ENCODE assay signal across 25 cellular contexts in genomic region chr7:115462301-115463015, GRCh38.
DNase-seq lines count a peak whose midpoint lies in the region; ATAC-seq, FAIRE-seq and TF ChIP-seq lines count a peak whose summit lies in the region.
"Had no signal": no experiment of that assay in that cellular context is flagged by ENCODE, and none has a peak within 500 bp of the region (broad histone marks: within the 10 kb centered on the region; RNA-seq: fewer than 3 reads in every experiment).

No MANE protein-coding gene starts in this region.

- H3K4me1 Mint-ChIP-seq in activated CD8-positive, alpha-beta T cell treated with anti-CD3 and anti-CD28 coated beads for 36 hours (ENCODE audit: low read depth) = no peaks in the 10 kb centered on the region
- no peaks in the 10 kb centered on the region for H3K4me1 Mint-ChIP-seq in activated CD8-positive, alpha-beta T cell treated with anti-CD3 and anti-CD28 coated beads, Interleukin-2, amount 10 ng/mL, durations not matched to agents 7 days and 5 days (ENCODE audit: low read depth)
- H3K4me1 Mint-ChIP-seq in stimulated activated effector memory CD8-positive, alpha-beta T cell treated with anti-CD3 and anti-CD28 coated beads, Interleukin-12 subunit alpha, Interleukin-12 subunit beta, amount 100 ng/mL, for 72 hours = no peaks in the 10 kb centered on the region
- H3K4me1 Mint-ChIP-seq: CD4-positive, alpha-beta memory T cell had no signal

- CTCF ChIA-PET in activated CD8-positive, alpha-beta T cell treated with anti-CD3 and anti-CD28 coated beads for 36 hours (lab: Charles Lee) = no interaction called here
- CTCF ChIA-PET in activated CD8-positive, alpha-beta T cell treated with anti-CD3 and anti-CD28 coated beads, Interleukin-2, amount 10 ng/mL, durations not matched to agents 7 days and 5 days (lab: Charles Lee) = no interaction called here

- no peak for TF ChIP-seq POLR2A in GM12892 (IDR thresholded peaks at IDR 0.05; ENCODE audit: low read depth, low read length)

- H3K27ac Mint-ChIP-seq in activated CD8-positive, alpha-beta T cell treated with anti-CD3 and anti-CD28 coated beads for 36 hours = no peak overlapping the region
- H3K27ac Mint-ChIP-seq in activated CD8-positive, alpha-beta T cell treated with anti-CD3 and anti-CD28 coated beads, Interleukin-2, amount 10 ng/mL, durations not matched to agents 7 days and 5 days = no peak overlapping the region
- H3K27ac Mint-ChIP-seq in stimulated activated effector memory CD8-positive, alpha-beta T cell treated with anti-CD3 and anti-CD28 coated beads, Interleukin-12 subunit alpha, Interleukin-12 subunit beta, amount 100 ng/mL, for 72 hours = no peak overlapping the region
- H3K27ac Mint-ChIP-seq: CD4-positive, alpha-beta memory T cell had no signal

- POLR2A ChIA-PET in activated CD8-positive, alpha-beta T cell treated with anti-CD3 and anti-CD28 coated beads for 36 hours (lab: Charles Lee) = no interaction called here
- POLR2A ChIA-PET in activated CD8-positive, alpha-beta T cell treated with anti-CD3 and anti-CD28 coated beads, Interleukin-2, amount 10 ng/mL, durations not matched to agents 7 days and 5 days (lab: Charles Lee) = no interaction called here

- FAIRE-seq in GM12892 (lab: Jason Lieb, UNC) = peak; percentile 17
- FAIRE-seq: GM18507 had no signal

- no peak overlapping the region for H3K4me3 Mint-ChIP-seq in activated CD8-positive, alpha-beta T cell treated with anti-CD3 and anti-CD28 coated beads for 36 hours
- no peak overlapping the region for H3K4me3 Mint-ChIP-seq in activated CD8-positive, alpha-beta T cell treated with anti-CD3 and anti-CD28 coated beads, Interleukin-2, amount 10 ng/mL, durations not matched to agents 7 days and 5 days
- no peak overlapping the region for H3K4me3 Mint-ChIP-seq in stimulated activated effector memory CD8-positive, alpha-beta T cell treated with anti-CD3 and anti-CD28 coated beads, Interleukin-12 subunit alpha, Interleukin-12 subunit beta, amount 100 ng/mL, for 72 hours
- H3K4me3 Mint-ChIP-seq: CD4-positive, alpha-beta memory T cell had no signal

- ATAC-seq in activated CD8-positive, alpha-beta T cell treated with anti-CD3 and anti-CD28 coated beads for 36 hours = peak; percentile 27
- ATAC-seq in activated CD8-positive, alpha-beta T cell treated with anti-CD3 and anti-CD28 coated beads, Interleukin-2, amount 10 ng/mL, durations not matched to agents 7 days and 5 days = no peak
- ATAC-seq in stimulated activated effector memory CD8-positive, alpha-beta T cell treated with anti-CD3 and anti-CD28 coated beads, Interleukin-12 subunit alpha, Interleukin-12 subunit beta, amount 100 ng/mL, for 72 hours = peak; percentile 67
- ATAC-seq in HG03039 (IDR thresholded peaks at IDR 0.05; ENCODE audit: unreplicated experiment) = no peak
- ATAC-seq: PC-3 had no signal

- intact Hi-C loops in activated CD8-positive, alpha-beta T cell treated with anti-CD3 and anti-CD28 coated beads for 36 hours (cut with micrococcal nuclease) = no loop called here

- no peaks in the 10 kb centered on the region for H3K36me3 Mint-ChIP-seq in activated CD8-positive, alpha-beta T cell treated with anti-CD3 and anti-CD28 coated beads for 36 hours (ENCODE audit: low read depth)
- H3K36me3 Mint-ChIP-seq in activated CD8-positive, alpha-beta T cell treated with anti-CD3 and anti-CD28 coated beads, Interleukin-2, amount 10 ng/mL, durations not matched to agents 7 days and 5 days (ENCODE audit: low read depth) = no peaks in the 10 kb centered on the region
- H3K36me3 Mint-ChIP-seq in stimulated activated effector memory CD8-positive, alpha-beta T cell treated with anti-CD3 and anti-CD28 coated beads, Interleukin-12 subunit alpha, Interleukin-12 subunit beta, amount 100 ng/mL, for 72 hours = no peaks in the 10 kb centered on the region
- H3K36me3 Mint-ChIP-seq: CD4-positive, alpha-beta memory T cell had no signal

- in situ Hi-C loops in KBM-7 (cut with MboI; ENCODE audit: low pct_unique_long_range_greater_than_20kb, low sequenced_read_pairs) = no loop called here

- DNase-seq in activated CD8-positive, alpha-beta T cell treated with anti-CD3 and anti-CD28 coated beads for 36 hours = no peak
- DNase-seq in activated CD8-positive, alpha-beta T cell treated with anti-CD3 and anti-CD28 coated beads, Interleukin-2, amount 10 ng/mL, durations not matched to agents 7 days and 5 days = no peak
- DNase-seq in GM12892 (ENCODE audit: insufficient read length) = no peak
- DNase-seq in KBM-7 = peak; percentile 32
- no peak for DNase-seq in stimulated activated effector memory CD8-positive, alpha-beta T cell treated with anti-CD3 and anti-CD28 coated beads, Interleukin-12 subunit alpha, Interleukin-12 subunit beta, amount 100 ng/mL, for 72 hours (ENCODE audit: low spot score in 2 of 2)
- no peak for DNase-seq in hippocampal formation (lab: John Stamatoyannopoulos, UW)
- DNase-seq: C1 segment of cervical spinal cord; CD4-positive, alpha-beta memory T cell; COR-L47; DMS79 treated with DMSO at 0.1 percent for 48 hours; KG1; MG63; NCI-H1092; NCI-H1417 treated with DMSO at 0.1 percent for 48 hours; NCI-H1694 treated with DMSO at 0.1 percent for 48 hours; NCI-H2081; NCI-H2171 treated with DMSO at 0.1 percent for 48 hours; NCI-H345; NCI-H510A treated with DMSO at 0.1 percent for 48 hours; NCI-H748 treated with DMSO at 0.1 percent for 48 hours; NK-92 treated with Interleukin-12 subunit alpha and Interleukin-12 subunit beta, amount 100 ng/mL, for 24 hours; PC-3; SK-N-SH had no signal

- H3K27me3 Mint-ChIP-seq in activated CD8-positive, alpha-beta T cell treated with anti-CD3 and anti-CD28 coated beads for 36 hours = no peaks in the 10 kb centered on the region
- H3K27me3 Mint-ChIP-seq in activated CD8-positive, alpha-beta T cell treated with anti-CD3 and anti-CD28 coated beads, Interleukin-2, amount 10 ng/mL, durations not matched to agents 7 days and 5 days (ENCODE audit: low read depth) = no peaks in the 10 kb centered on the region

- TF ChIP-seq CTCF in activated CD8-positive, alpha-beta T cell treated with anti-CD3 and anti-CD28 coated beads for 36 hours (IDR thresholded peaks at IDR 0.05) = no peak

- no peaks in the 10 kb centered on the region for H3K9me3 Mint-ChIP-seq in activated CD8-positive, alpha-beta T cell treated with anti-CD3 and anti-CD28 coated beads for 36 hours
- H3K9me3 Mint-ChIP-seq in activated CD8-positive, alpha-beta T cell treated with anti-CD3 and anti-CD28 coated beads, Interleukin-2, amount 10 ng/mL, durations not matched to agents 7 days and 5 days (ENCODE audit: insufficient read depth) = no peaks in the 10 kb centered on the region
- H3K9me3 Mint-ChIP-seq in stimulated activated effector memory CD8-positive, alpha-beta T cell treated with anti-CD3 and anti-CD28 coated beads, Interleukin-12 subunit alpha, Interleukin-12 subunit beta, amount 100 ng/mL, for 72 hours = no peaks in the 10 kb centered on the region

Comparison
In these comparisons a context has a peak if more than half of its experiments do, and no peak if none do; other contexts are left out.
1. ATAC-seq: peak in activated CD8-positive, alpha-beta T cell treated with anti-CD3 and anti-CD28 coated beads for 36 hours (single experiment) and stimulated activated effector memory CD8-positive, alpha-beta T cell treated with anti-CD3 and anti-CD28 coated beads, Interleukin-12 subunit alpha, Interleukin-12 subunit beta, amount 100 ng/mL, for 72 hours (single experiment); none in activated CD8-positive, alpha-beta T cell treated with anti-CD3 and anti-CD28 coated beads, Interleukin-2, amount 10 ng/mL, durations not matched to agents 7 days and 5 days (single experiment) and HG03039 (single experiment).